In genomic region chr9:129487658-129488483, GRCh38 we compare ENCODE assay signal across 1 cellular context.
TF ChIP-seq lines count a peak whose summit lies in the region.

No MANE protein-coding gene starts in this region.

TF ChIP-seq in HepG2, 621 proteins besides CTCF, POLR2A, EP300 and RAD21 (continued from another document and continues in another):
- TF ChIP-seq, protein P1, sequence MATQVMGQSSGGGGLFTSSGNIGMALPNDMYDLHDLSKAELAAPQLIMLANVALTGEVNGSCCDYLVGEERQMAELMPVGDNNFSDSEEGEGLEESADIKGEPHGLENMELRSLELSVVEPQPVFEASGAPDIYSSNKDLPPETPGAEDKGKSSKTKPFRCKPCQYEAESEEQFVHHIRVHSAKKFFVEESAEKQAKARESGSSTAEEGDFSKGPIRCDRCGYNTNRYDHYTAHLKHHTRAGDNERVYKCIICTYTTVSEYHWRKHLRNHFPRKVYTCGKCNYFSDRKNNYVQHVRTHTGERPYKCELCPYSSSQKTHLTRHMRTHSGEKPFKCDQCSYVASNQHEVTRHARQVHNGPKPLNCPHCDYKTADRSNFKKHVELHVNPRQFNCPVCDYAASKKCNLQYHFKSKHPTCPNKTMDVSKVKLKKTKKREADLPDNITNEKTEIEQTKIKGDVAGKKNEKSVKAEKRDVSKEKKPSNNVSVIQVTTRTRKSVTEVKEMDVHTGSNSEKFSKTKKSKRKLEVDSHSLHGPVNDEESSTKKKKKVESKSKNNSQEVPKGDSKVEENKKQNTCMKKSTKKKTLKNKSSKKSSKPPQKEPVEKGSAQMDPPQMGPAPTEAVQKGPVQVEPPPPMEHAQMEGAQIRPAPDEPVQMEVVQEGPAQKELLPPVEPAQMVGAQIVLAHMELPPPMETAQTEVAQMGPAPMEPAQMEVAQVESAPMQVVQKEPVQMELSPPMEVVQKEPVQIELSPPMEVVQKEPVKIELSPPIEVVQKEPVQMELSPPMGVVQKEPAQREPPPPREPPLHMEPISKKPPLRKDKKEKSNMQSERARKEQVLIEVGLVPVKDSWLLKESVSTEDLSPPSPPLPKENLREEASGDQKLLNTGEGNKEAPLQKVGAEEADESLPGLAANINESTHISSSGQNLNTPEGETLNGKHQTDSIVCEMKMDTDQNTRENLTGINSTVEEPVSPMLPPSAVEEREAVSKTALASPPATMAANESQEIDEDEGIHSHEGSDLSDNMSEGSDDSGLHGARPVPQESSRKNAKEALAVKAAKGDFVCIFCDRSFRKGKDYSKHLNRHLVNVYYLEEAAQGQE (IDR thresholded peaks at IDR 0.05; ENCODE audit: borderline replicate concordance in 1 of 2, low read depth in 1 of 2, low read length in 2 of 2): no peak
- TF ChIP-seq ZFP1 (CRISPR knock-in tag; IDR thresholded peaks at IDR 0.05) (no peak), SP4 (CRISPR knock-in tag; IDR thresholded peaks at IDR 0.05) (no peak; the same call in 1 of the 2 replicates), SP140L (CRISPR knock-in tag; IDR thresholded peaks at IDR 0.05; ENCODE audit: borderline replicate concordance) (no peak), TBL1XR1 (IDR thresholded peaks at IDR 0.05; ENCODE audit: borderline replicate concordance, low read length, partially characterized antibody) (no peak), ZNF124 (CRISPR knock-in tag; IDR thresholded peaks at IDR 0.05) (no peak), ZNF383 (CRISPR knock-in tag; IDR thresholded peaks at IDR 0.05; ENCODE audit: borderline replicate concordance) (no peak), ETV6 (CRISPR knock-in tag; conservative IDR thresholded peaks at IDR 0.05) (no peak), FIP1L1 (IDR thresholded peaks at IDR 0.05; ENCODE audit: borderline replicate concordance, insufficient read depth, low read depth, low read length) (no peak), HNF1B (CRISPR knock-in tag; IDR thresholded peaks at IDR 0.05) (no peak), MYC (CRISPR knock-in tag; IDR thresholded peaks at IDR 0.05; ENCODE audit: borderline replicate concordance) (no peak; the same call in 1 of the 2 replicates), HNRNPK (IDR thresholded peaks at IDR 0.05; ENCODE audit: low read depth, low read length, poor library complexity, severe bottlenecking) (no peak), RCOR2 (CRISPR knock-in tag; IDR thresholded peaks at IDR 0.05) (no peak; the same call in 1 of the 2 replicates), ATF5 (CRISPR knock-in tag; IDR thresholded peaks at IDR 0.05; ENCODE audit: low read depth) (no peak), PRDM4 (CRISPR knock-in tag; IDR thresholded peaks at IDR 0.05; ENCODE audit: borderline replicate concordance) (no peak), TRIM24 (CRISPR knock-in tag; IDR thresholded peaks at IDR 0.05) (no peak), ARNTL (CRISPR knock-in tag; IDR thresholded peaks at IDR 0.05) (no peak), DMAP1 (CRISPR knock-in tag; IDR thresholded peaks at IDR 0.05) (no peak), EED (CRISPR knock-in tag; IDR thresholded peaks at IDR 0.05) (no peak), ZSCAN30 (CRISPR knock-in tag; IDR thresholded peaks at IDR 0.05) (no peak), KAT7 (CRISPR knock-in tag; IDR thresholded peaks at IDR 0.05; ENCODE audit: borderline replicate concordance) (no peak), SALL2 (CRISPR knock-in tag; IDR thresholded peaks at IDR 0.05) (0 out of 2 replicates have a peak, but pooled peaks have one; percentile 22), ZBTB3 (CRISPR knock-in tag; IDR thresholded peaks at IDR 0.05; ENCODE audit: borderline replicate concordance, low read depth) (no peak), ZSCAN9 (CRISPR knock-in tag; IDR thresholded peaks at IDR 0.05; ENCODE audit: borderline replicate concordance) (no peak), ZNF382 (CRISPR knock-in tag; IDR thresholded peaks at IDR 0.05; ENCODE audit: borderline replicate concordance) (no peak), ZSCAN12 (CRISPR knock-in tag; IDR thresholded peaks at IDR 0.05) (no peak), DNMT1 (CRISPR knock-in tag; IDR thresholded peaks at IDR 0.05) (no peak), DDIT3 (CRISPR knock-in tag; IDR thresholded peaks at IDR 0.05) (no peak), ZNF317 (CRISPR knock-in tag; IDR thresholded peaks at IDR 0.05) (no peak), PAF1 (CRISPR knock-in tag; IDR thresholded peaks at IDR 0.05) (no peak), SMAD3 (CRISPR knock-in tag; IDR thresholded peaks at IDR 0.05) (no peak), ZSCAN29 (CRISPR knock-in tag; conservative IDR thresholded peaks at IDR 0.05) (no peak), AKAP8 (CRISPR knock-in tag; IDR thresholded peaks at IDR 0.05) (no peak), FOXO1 (CRISPR knock-in tag; IDR thresholded peaks at IDR 0.05) (no peak), ZNF510 (CRISPR knock-in tag; IDR thresholded peaks at IDR 0.05; ENCODE audit: low read depth) (no peak), ZBTB42 (CRISPR knock-in tag; IDR thresholded peaks at IDR 0.05) (no peak), GLI4 (CRISPR knock-in tag; IDR thresholded peaks at IDR 0.05; ENCODE audit: borderline replicate concordance) (no peak), HNF4A (CRISPR knock-in tag; IDR thresholded peaks at IDR 0.05) (no peak), ZNF280B (CRISPR knock-in tag; IDR thresholded peaks at IDR 0.05; ENCODE audit: borderline replicate concordance) (0 out of 2 replicates have a peak, but pooled peaks have one; percentile 28)
- TF ChIP-seq, protein P2, sequence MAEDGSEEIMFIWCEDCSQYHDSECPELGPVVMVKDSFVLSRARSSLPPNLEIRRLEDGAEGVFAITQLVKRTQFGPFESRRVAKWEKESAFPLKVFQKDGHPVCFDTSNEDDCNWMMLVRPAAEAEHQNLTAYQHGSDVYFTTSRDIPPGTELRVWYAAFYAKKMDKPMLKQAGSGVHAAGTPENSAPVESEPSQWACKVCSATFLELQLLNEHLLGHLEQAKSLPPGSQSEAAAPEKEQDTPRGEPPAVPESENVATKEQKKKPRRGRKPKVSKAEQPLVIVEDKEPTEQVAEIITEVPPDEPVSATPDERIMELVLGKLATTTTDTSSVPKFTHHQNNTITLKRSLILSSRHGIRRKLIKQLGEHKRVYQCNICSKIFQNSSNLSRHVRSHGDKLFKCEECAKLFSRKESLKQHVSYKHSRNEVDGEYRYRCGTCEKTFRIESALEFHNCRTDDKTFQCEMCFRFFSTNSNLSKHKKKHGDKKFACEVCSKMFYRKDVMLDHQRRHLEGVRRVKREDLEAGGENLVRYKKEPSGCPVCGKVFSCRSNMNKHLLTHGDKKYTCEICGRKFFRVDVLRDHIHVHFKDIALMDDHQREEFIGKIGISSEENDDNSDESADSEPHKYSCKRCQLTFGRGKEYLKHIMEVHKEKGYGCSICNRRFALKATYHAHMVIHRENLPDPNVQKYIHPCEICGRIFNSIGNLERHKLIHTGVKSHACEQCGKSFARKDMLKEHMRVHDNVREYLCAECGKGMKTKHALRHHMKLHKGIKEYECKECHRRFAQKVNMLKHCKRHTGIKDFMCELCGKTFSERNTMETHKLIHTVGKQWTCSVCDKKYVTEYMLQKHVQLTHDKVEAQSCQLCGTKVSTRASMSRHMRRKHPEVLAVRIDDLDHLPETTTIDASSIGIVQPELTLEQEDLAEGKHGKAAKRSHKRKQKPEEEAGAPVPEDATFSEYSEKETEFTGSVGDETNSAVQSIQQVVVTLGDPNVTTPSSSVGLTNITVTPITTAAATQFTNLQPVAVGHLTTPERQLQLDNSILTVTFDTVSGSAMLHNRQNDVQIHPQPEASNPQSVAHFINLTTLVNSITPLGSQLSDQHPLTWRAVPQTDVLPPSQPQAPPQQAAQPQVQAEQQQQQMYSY (CRISPR knock-in tag; IDR thresholded peaks at IDR 0.05): no peak
- TF ChIP-seq, protein P3, sequence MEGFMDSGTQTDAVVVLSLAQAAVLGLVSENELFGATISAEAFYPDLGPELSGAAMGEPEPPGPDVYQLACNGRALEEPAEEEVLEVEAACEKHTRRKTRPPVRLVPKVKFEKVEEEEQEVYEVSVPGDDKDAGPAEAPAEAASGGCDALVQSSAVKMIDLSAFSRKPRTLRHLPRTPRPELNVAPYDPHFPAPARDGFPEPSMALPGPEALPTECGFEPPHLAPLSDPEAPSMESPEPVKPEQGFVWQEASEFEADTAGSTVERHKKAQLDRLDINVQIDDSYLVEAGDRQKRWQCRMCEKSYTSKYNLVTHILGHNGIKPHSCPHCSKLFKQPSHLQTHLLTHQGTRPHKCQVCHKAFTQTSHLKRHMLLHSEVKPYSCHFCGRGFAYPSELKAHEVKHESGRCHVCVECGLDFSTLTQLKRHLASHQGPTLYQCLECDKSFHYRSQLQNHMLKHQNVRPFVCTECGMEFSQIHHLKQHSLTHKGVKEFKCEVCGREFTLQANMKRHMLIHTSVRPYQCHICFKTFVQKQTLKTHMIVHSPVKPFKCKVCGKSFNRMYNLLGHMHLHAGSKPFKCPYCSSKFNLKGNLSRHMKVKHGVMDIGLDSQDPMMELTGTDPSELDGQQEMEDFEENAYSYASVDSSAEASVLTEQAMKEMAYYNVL (CRISPR knock-in tag; IDR thresholded peaks at IDR 0.05; ENCODE audit: borderline replicate concordance): no peak
- TF ChIP-seq, protein P4, sequence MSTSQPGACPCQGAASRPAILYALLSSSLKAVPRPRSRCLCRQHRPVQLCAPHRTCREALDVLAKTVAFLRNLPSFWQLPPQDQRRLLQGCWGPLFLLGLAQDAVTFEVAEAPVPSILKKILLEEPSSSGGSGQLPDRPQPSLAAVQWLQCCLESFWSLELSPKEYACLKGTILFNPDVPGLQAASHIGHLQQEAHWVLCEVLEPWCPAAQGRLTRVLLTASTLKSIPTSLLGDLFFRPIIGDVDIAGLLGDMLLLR (CRISPR knock-in tag; IDR thresholded peaks at IDR 0.05): no peak
- TF ChIP-seq, protein P5, sequence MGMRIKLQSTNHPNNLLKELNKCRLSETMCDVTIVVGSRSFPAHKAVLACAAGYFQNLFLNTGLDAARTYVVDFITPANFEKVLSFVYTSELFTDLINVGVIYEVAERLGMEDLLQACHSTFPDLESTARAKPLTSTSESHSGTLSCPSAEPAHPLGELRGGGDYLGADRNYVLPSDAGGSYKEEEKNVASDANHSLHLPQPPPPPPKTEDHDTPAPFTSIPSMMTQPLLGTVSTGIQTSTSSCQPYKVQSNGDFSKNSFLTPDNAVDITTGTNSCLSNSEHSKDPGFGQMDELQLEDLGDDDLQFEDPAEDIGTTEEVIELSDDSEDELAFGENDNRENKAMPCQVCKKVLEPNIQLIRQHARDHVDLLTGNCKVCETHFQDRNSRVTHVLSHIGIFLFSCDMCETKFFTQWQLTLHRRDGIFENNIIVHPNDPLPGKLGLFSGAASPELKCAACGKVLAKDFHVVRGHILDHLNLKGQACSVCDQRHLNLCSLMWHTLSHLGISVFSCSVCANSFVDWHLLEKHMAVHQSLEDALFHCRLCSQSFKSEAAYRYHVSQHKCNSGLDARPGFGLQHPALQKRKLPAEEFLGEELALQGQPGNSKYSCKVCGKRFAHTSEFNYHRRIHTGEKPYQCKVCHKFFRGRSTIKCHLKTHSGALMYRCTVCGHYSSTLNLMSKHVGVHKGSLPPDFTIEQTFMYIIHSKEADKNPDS (CRISPR knock-in tag; IDR thresholded peaks at IDR 0.05): no peak
- TF ChIP-seq, protein P6, sequence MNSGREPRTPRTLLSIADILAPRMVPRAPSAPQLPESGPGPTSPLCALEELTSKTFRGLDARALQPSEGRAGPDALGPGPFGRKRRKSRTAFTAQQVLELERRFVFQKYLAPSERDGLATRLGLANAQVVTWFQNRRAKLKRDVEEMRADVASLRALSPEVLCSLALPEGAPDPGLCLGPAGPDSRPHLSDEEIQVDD (CRISPR knock-in tag; IDR thresholded peaks at IDR 0.05; ENCODE audit: borderline replicate concordance): no peak
